ENCODE assay signal across 1 cellular context in the genomic region with DNA sequence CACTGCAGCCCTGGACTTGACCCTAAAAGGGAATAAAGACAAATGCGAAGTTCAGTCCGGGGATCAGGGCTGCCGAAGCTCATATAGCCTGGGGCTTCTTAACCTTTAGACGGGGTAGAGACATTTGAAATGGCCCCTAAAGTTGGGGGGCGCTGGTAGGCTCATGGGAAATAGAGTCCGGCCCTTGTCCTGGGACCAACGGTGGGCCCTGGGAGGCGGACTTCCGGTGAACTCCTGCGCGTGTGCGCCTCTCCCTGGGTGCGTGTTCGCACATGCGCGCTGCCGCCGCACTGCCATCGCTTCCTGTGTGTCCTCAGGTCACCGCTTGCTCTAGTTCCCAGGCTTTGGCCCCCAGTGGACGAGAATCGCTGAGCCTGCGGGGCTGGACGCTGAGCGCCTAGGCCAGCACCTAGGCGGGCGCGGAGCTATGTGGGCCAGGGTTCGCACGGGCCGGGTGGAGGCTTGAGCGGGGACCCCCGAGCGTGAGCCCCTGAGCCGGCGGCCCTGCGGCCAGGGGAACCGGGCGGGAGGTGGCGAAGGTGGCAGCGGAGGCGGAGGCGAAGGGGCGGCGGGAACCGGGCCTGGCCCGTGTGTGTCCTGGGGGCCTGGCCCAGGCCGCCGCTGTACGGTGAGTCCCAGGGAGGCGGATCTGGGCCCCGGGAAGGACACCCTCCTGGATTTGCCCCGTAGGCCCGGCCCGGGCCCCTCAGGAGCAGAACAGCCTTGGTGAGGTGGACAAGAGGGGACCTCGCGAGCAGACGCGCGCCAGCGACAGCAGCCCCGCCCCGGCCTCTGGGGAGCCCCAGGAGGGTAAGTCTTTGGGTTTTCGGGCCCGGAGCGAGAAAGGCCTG.
TF ChIP-seq lines count a peak whose summit lies in the region.

No MANE protein-coding gene starts in this region.

TF ChIP-seq in HepG2, 621 proteins besides CTCF, POLR2A, EP300 and RAD21 (continued from another document and continues in another):
- TF ChIP-seq, protein P1, sequence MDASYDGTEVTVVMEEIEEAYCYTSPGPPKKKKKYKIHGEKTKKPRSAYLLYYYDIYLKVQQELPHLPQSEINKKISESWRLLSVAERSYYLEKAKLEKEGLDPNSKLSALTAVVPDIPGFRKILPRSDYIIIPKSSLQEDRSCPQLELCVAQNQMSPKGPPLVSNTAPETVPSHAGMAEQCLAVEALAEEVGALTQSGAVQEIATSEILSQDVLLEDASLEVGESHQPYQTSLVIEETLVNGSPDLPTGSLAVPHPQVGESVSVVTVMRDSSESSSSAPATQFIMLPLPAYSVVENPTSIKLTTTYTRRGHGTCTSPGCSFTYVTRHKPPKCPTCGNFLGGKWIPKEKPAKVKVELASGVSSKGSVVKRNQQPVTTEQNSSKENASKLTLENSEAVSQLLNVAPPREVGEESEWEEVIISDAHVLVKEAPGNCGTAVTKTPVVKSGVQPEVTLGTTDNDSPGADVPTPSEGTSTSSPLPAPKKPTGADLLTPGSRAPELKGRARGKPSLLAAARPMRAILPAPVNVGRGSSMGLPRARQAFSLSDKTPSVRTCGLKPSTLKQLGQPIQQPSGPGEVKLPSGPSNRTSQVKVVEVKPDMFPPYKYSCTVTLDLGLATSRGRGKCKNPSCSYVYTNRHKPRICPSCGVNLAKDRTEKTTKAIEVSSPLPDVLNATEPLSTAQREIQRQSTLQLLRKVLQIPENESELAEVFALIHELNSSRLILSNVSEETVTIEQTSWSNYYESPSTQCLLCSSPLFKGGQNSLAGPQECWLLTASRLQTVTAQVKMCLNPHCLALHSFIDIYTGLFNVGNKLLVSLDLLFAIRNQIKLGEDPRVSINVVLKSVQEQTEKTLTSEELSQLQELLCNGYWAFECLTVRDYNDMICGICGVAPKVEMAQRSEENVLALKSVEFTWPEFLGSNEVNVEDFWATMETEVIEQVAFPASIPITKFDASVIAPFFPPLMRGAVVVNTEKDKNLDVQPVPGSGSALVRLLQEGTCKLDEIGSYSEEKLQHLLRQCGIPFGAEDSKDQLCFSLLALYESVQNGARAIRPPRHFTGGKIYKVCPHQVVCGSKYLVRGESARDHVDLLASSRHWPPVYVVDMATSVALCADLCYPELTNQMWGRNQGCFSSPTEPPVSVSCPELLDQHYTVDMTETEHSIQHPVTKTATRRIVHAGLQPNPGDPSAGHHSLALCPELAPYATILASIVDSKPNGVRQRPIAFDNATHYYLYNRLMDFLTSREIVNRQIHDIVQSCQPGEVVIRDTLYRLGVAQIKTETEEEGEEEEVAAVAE (CRISPR knock-in tag; IDR thresholded peaks at IDR 0.05; ENCODE audit: borderline replicate concordance) = no peak; the same call in 1 of the 2 replicates
- TF ChIP-seq SOX5 (CRISPR knock-in tag; IDR thresholded peaks at IDR 0.05; ENCODE audit: borderline replicate concordance) (no peak), SRSF9 (IDR thresholded peaks at IDR 0.05; ENCODE audit: borderline replicate concordance, insufficient read depth, low read depth, low read length, poor library complexity, severe bottlenecking) (no peak), ZFP41 (CRISPR knock-in tag; IDR thresholded peaks at IDR 0.05; ENCODE audit: borderline replicate concordance) (no peak), ARHGAP35 (CRISPR knock-in tag; IDR thresholded peaks at IDR 0.05; ENCODE audit: borderline replicate concordance) (peak; percentile 89; the same call in 1 of the 2 replicates), NFKB2 (CRISPR knock-in tag; IDR thresholded peaks at IDR 0.05; ENCODE audit: borderline replicate concordance) (peak; percentile 47; the same call in 1 of the 2 replicates), NCOA2 (CRISPR knock-in tag; IDR thresholded peaks at IDR 0.05) (peak; percentile 38; the same call in 1 of the 2 replicates), ZNF331 (CRISPR knock-in tag; IDR thresholded peaks at IDR 0.05) (0 out of 2 replicates have a peak, but pooled peaks have one; percentile 45), TP53 (CRISPR knock-in tag; conservative IDR thresholded peaks at IDR 0.05) (peak; percentile 52; the same call in 1 of the 2 replicates), EED (CRISPR knock-in tag; IDR thresholded peaks at IDR 0.05) (0 out of 2 replicates have a peak, but pooled peaks have one; percentile 19), AGO1 (IDR thresholded peaks at IDR 0.05; ENCODE audit: low read depth, low read length, poor library complexity, severe bottlenecking) (peak; percentile 43), ZNF337 (CRISPR knock-in tag; IDR thresholded peaks at IDR 0.05; ENCODE audit: borderline replicate concordance, low read depth) (no peak), AGO2 (optimal IDR thresholded peaks at IDR 0.05; ENCODE audit: low read depth, low read length) (peak; percentile 79), PHF8 (CRISPR knock-in tag; IDR thresholded peaks at IDR 0.05) (peak; percentile 99), ZNF33B (CRISPR knock-in tag; IDR thresholded peaks at IDR 0.05) (peak; percentile 49; the same call in 1 of the 2 replicates), MED8 (CRISPR knock-in tag; IDR thresholded peaks at IDR 0.05; ENCODE audit: insufficient replicate concordance) (peak; percentile 89), ZNF12 (CRISPR knock-in tag; IDR thresholded peaks at IDR 0.05) (no peak), ZNF569 (CRISPR knock-in tag; IDR thresholded peaks at IDR 0.05; ENCODE audit: borderline replicate concordance) (no peak), ERF (CRISPR knock-in tag; IDR thresholded peaks at IDR 0.05) (no peak), ZSCAN30 (CRISPR knock-in tag; IDR thresholded peaks at IDR 0.05) (no peak), ZNF234 (CRISPR knock-in tag; conservative IDR thresholded peaks at IDR 0.05) (0 out of 2 replicates have a peak, but pooled peaks have one; percentile 63), TEAD3 (CRISPR knock-in tag; optimal IDR thresholded peaks at IDR 0.05; ENCODE audit: borderline replicate concordance) (no peak), ZNF614 (CRISPR knock-in tag; IDR thresholded peaks at IDR 0.05; ENCODE audit: borderline replicate concordance) (peak; percentile 64; the same call in 1 of the 2 replicates), NR2F1 (CRISPR knock-in tag; IDR thresholded peaks at IDR 0.05) (0 out of 4 replicates have a peak, but pooled peaks of 1 of the 2 experiments have one; percentile 25), MAFK (conservative IDR thresholded peaks at IDR 0.05 in 1 of 2, IDR thresholded peaks at IDR 0.05 in 1 of 2; ENCODE audit: low read length in 2 of 2) (peak; percentile 24 to 63; a peak in 3 of 4 replicates), ZNF251 (CRISPR knock-in tag; IDR thresholded peaks at IDR 0.05) (no peak), CBFB (CRISPR knock-in tag; IDR thresholded peaks at IDR 0.05) (peak; percentile 66), REXO4 (CRISPR knock-in tag; IDR thresholded peaks at IDR 0.05; ENCODE audit: borderline replicate concordance) (0 out of 2 replicates have a peak, but pooled peaks have one; percentile 71), HMGA1 (CRISPR knock-in tag; conservative IDR thresholded peaks at IDR 0.05) (no peak), ATF7 (IDR thresholded peaks at IDR 0.05) (no peak), ATF7 (CRISPR knock-in tag; IDR thresholded peaks at IDR 0.05) (0 out of 2 replicates have a peak, but pooled peaks have one; percentile 28), ZNF556 (CRISPR knock-in tag; IDR thresholded peaks at IDR 0.05; ENCODE audit: borderline replicate concordance) (no peak), NFATC3 (CRISPR knock-in tag; IDR thresholded peaks at IDR 0.05) (no peak), SRSF1 (optimal IDR thresholded peaks at IDR 0.05; ENCODE audit: low read depth, low read length) (no peak)
- TF ChIP-seq, protein P2, sequence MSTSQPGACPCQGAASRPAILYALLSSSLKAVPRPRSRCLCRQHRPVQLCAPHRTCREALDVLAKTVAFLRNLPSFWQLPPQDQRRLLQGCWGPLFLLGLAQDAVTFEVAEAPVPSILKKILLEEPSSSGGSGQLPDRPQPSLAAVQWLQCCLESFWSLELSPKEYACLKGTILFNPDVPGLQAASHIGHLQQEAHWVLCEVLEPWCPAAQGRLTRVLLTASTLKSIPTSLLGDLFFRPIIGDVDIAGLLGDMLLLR (CRISPR knock-in tag; IDR thresholded peaks at IDR 0.05) = peak; percentile 90
- TF ChIP-seq, protein P3, sequence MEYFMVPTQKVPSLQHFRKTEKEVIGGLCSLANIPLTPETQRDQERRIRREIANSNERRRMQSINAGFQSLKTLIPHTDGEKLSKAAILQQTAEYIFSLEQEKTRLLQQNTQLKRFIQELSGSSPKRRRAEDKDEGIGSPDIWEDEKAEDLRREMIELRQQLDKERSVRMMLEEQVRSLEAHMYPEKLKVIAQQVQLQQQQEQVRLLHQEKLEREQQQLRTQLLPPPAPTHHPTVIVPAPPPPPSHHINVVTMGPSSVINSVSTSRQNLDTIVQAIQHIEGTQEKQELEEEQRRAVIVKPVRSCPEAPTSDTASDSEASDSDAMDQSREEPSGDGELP (IDR thresholded peaks at IDR 0.05; ENCODE audit: borderline replicate concordance, low read depth) = no peak
- TF ChIP-seq, protein P4, sequence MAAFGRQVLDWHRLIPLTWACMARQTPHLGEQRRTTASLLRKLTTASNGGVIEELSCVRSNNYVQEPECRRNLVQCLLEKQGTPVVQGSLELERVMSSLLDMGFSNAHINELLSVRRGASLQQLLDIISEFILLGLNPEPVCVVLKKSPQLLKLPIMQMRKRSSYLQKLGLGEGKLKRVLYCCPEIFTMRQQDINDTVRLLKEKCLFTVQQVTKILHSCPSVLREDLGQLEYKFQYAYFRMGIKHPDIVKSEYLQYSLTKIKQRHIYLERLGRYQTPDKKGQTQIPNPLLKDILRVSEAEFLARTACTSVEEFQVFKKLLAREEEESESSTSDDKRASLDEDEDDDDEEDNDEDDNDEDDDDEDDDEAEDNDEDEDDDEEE (CRISPR knock-in tag; IDR thresholded peaks at IDR 0.05) = no peak; the same call in 1 of the 2 replicates
- TF ChIP-seq, protein P5, sequence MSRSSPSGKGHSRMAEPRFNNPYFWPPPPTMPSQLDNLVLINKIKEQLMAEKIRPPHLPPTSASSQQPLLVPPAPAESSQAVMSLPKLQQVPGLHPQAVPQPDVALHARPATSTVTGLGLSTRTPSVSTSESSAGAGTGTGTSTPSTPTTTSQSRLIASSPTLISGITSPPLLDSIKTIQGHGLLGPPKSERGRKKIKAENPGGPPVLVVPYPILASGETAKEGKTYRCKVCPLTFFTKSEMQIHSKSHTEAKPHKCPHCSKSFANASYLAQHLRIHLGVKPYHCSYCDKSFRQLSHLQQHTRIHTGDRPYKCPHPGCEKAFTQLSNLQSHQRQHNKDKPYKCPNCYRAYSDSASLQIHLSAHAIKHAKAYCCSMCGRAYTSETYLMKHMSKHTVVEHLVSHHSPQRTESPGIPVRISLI (CRISPR knock-in tag; IDR thresholded peaks at IDR 0.05; ENCODE audit: borderline replicate concordance) = 0 out of 2 replicates have a peak, but pooled peaks have one; percentile 14
- TF ChIP-seq, protein P6, sequence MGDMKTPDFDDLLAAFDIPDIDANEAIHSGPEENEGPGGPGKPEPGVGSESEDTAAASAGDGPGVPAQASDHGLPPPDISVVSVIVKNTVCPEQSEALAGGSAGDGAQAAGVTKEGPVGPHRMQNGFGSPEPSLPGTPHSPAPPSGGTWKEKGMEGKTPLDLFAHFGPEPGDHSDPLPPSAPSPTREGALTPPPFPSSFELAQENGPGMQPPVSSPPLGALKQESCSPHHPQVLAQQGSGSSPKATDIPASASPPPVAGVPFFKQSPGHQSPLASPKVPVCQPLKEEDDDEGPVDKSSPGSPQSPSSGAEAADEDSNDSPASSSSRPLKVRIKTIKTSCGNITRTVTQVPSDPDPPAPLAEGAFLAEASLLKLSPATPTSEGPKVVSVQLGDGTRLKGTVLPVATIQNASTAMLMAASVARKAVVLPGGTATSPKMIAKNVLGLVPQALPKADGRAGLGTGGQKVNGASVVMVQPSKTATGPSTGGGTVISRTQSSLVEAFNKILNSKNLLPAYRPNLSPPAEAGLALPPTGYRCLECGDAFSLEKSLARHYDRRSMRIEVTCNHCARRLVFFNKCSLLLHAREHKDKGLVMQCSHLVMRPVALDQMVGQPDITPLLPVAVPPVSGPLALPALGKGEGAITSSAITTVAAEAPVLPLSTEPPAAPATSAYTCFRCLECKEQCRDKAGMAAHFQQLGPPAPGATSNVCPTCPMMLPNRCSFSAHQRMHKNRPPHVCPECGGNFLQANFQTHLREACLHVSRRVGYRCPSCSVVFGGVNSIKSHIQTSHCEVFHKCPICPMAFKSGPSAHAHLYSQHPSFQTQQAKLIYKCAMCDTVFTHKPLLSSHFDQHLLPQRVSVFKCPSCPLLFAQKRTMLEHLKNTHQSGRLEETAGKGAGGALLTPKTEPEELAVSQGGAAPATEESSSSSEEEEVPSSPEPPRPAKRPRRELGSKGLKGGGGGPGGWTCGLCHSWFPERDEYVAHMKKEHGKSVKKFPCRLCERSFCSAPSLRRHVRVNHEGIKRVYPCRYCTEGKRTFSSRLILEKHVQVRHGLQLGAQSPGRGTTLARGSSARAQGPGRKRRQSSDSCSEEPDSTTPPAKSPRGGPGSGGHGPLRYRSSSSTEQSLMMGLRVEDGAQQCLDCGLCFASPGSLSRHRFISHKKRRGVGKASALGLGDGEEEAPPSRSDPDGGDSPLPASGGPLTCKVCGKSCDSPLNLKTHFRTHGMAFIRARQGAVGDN (CRISPR knock-in tag; IDR thresholded peaks at IDR 0.05) = peak; percentile 95
- TF ChIP-seq, protein P7, sequence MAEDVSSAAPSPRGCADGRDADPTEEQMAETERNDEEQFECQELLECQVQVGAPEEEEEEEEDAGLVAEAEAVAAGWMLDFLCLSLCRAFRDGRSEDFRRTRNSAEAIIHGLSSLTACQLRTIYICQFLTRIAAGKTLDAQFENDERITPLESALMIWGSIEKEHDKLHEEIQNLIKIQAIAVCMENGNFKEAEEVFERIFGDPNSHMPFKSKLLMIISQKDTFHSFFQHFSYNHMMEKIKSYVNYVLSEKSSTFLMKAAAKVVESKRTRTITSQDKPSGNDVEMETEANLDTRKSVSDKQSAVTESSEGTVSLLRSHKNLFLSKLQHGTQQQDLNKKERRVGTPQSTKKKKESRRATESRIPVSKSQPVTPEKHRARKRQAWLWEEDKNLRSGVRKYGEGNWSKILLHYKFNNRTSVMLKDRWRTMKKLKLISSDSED (CRISPR knock-in tag; IDR thresholded peaks at IDR 0.05) = no peak
- TF ChIP-seq, protein P8, sequence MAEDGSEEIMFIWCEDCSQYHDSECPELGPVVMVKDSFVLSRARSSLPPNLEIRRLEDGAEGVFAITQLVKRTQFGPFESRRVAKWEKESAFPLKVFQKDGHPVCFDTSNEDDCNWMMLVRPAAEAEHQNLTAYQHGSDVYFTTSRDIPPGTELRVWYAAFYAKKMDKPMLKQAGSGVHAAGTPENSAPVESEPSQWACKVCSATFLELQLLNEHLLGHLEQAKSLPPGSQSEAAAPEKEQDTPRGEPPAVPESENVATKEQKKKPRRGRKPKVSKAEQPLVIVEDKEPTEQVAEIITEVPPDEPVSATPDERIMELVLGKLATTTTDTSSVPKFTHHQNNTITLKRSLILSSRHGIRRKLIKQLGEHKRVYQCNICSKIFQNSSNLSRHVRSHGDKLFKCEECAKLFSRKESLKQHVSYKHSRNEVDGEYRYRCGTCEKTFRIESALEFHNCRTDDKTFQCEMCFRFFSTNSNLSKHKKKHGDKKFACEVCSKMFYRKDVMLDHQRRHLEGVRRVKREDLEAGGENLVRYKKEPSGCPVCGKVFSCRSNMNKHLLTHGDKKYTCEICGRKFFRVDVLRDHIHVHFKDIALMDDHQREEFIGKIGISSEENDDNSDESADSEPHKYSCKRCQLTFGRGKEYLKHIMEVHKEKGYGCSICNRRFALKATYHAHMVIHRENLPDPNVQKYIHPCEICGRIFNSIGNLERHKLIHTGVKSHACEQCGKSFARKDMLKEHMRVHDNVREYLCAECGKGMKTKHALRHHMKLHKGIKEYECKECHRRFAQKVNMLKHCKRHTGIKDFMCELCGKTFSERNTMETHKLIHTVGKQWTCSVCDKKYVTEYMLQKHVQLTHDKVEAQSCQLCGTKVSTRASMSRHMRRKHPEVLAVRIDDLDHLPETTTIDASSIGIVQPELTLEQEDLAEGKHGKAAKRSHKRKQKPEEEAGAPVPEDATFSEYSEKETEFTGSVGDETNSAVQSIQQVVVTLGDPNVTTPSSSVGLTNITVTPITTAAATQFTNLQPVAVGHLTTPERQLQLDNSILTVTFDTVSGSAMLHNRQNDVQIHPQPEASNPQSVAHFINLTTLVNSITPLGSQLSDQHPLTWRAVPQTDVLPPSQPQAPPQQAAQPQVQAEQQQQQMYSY (CRISPR knock-in tag; IDR thresholded peaks at IDR 0.05) = peak; percentile 52; the same call in 1 of the 2 replicates
